ENCODE assay signal across 1 cellular context in genomic region chr13:46639033-46639981, GRCh38.
TF ChIP-seq lines count a peak whose summit lies in the region.

No MANE protein-coding gene starts in this region.

TF ChIP-seq in GM12878, 131 proteins besides CTCF, POLR2A, EP300 and RAD21 (continued from another document and continues in another):
- TF ChIP-seq REST (IDR thresholded peaks at IDR 0.05; ENCODE audit: low read depth, low read length): no peak
- TF ChIP-seq YY1 (IDR thresholded peaks at IDR 0.05; ENCODE audit: low read depth, low read length): no peak
- TF ChIP-seq TARDBP (IDR thresholded peaks at IDR 0.05; ENCODE audit: borderline replicate concordance): no peak
- peak; percentile 66; the same call in 1 of the 2 replicates for TF ChIP-seq BACH1 (IDR thresholded peaks at IDR 0.05; ENCODE audit: borderline replicate concordance)
- no peak for TF ChIP-seq TAF1 (IDR thresholded peaks at IDR 0.05; ENCODE audit: borderline replicate concordance, low read depth, low read length)
- no peak; the same call in 1 of the 2 replicates for TF ChIP-seq SMC3 (IDR thresholded peaks at IDR 0.05; ENCODE audit: borderline replicate concordance, low read length)
- TF ChIP-seq ZNF207 (IDR thresholded peaks at IDR 0.05; ENCODE audit: borderline replicate concordance): no peak
- TF ChIP-seq NFIC (IDR thresholded peaks at IDR 0.05; ENCODE audit: low read depth, low read length): peak; percentile 71; the same call in 1 of the 2 replicates
- no peak for TF ChIP-seq SIN3A (IDR thresholded peaks at IDR 0.05; ENCODE audit: low read depth, low read length)
- TF ChIP-seq EZH2 (IDR thresholded peaks at IDR 0.05; ENCODE audit: borderline replicate concordance, control insufficient read depth, low read depth, low read length): no peak
- TF ChIP-seq STAT1 (conservative IDR thresholded peaks at IDR 0.05): no peak
- TF ChIP-seq E4F1 (IDR thresholded peaks at IDR 0.05; ENCODE audit: borderline replicate concordance, partially characterized antibody): no peak
- TF ChIP-seq ZZZ3 (IDR thresholded peaks at IDR 0.05; ENCODE audit: control insufficient read depth, insufficient read length, low read depth): no peak
- no peak for TF ChIP-seq HDAC6 (IDR thresholded peaks at IDR 0.05; ENCODE audit: unreplicated experiment)
- no peak for TF ChIP-seq WRNIP1 (IDR thresholded peaks at IDR 0.05; ENCODE audit: borderline replicate concordance, low read depth, low read length)
- no peak for TF ChIP-seq NFXL1 (IDR thresholded peaks at IDR 0.05; ENCODE audit: borderline replicate concordance)
- TF ChIP-seq NBN (IDR thresholded peaks at IDR 0.05): peak; percentile 81
- no peak for TF ChIP-seq PAX8 (IDR thresholded peaks at IDR 0.05)
- TF ChIP-seq FOS (IDR thresholded peaks at IDR 0.05; ENCODE audit: borderline replicate concordance, extremely low read depth, insufficient read length): no peak
- TF ChIP-seq POU2F2 (IDR thresholded peaks at IDR 0.05; ENCODE audit: borderline replicate concordance, low read depth, low read length): no peak; the same call in 2 of the 3 replicates
- no peak for TF ChIP-seq ASH2L (IDR thresholded peaks at IDR 0.05; ENCODE audit: borderline replicate concordance, low read depth)
- TF ChIP-seq TCF3 (IDR thresholded peaks at IDR 0.05; ENCODE audit: borderline replicate concordance, insufficient read depth, low read depth, low read length): peak; percentile 63; the same call in 1 of the 2 replicates
- peak; percentile 96 for TF ChIP-seq NR2F1 (conservative IDR thresholded peaks at IDR 0.05)
- no peak for TF ChIP-seq ESRRA (IDR thresholded peaks at IDR 0.05; ENCODE audit: low read length)
- no peak for TF ChIP-seq ZBTB11 (CRISPR knock-in tag; IDR thresholded peaks at IDR 0.05)
- no peak for TF ChIP-seq IRF3 (IDR thresholded peaks at IDR 0.05)
- no peak for TF ChIP-seq ELK1 (IDR thresholded peaks at IDR 0.05; ENCODE audit: low read depth, low read length)
- no peak for TF ChIP-seq ZBTB33 (IDR thresholded peaks at IDR 0.05)
- no peak for TF ChIP-seq SREBF1 (IDR thresholded peaks at IDR 0.05; ENCODE audit: low read length)
- no peak for TF ChIP-seq NFYA (IDR thresholded peaks at IDR 0.05; ENCODE audit: borderline replicate concordance, low read depth, low read length)
- TF ChIP-seq NKRF (conservative IDR thresholded peaks at IDR 0.05): peak; percentile 42
- TF ChIP-seq IRF5 (IDR thresholded peaks at IDR 0.05; ENCODE audit: borderline replicate concordance): no peak
- TF ChIP-seq LARP7 (IDR thresholded peaks at IDR 0.05): no peak
- peak; percentile 55 for TF ChIP-seq ATF2 (IDR thresholded peaks at IDR 0.05; ENCODE audit: low read length)
- TF ChIP-seq ZNF24 (IDR thresholded peaks at IDR 0.05): peak; percentile 73
- TF ChIP-seq TCF12 (IDR thresholded peaks at IDR 0.05; ENCODE audit: low read depth, low read length): peak; percentile 89
- no peak for TF ChIP-seq PAX5 (IDR thresholded peaks at IDR 0.05; ENCODE audit: borderline replicate concordance, low read depth, low read length)
- TF ChIP-seq JUND (IDR thresholded peaks at IDR 0.05; ENCODE audit: low read depth, low read length): peak; percentile 66; the same call in 1 of the 2 replicates
- no peak for TF ChIP-seq SPI1 (IDR thresholded peaks at IDR 0.05; ENCODE audit: borderline replicate concordance, insufficient read depth, low read depth, low read length)
- no peak for TF ChIP-seq ETV6 (conservative IDR thresholded peaks at IDR 0.05 in 1 of 2, IDR thresholded peaks at IDR 0.05 in 1 of 2; ENCODE audit: borderline replicate concordance in 1 of 2, low read depth in 1 of 2)
- TF ChIP-seq RAD51 (IDR thresholded peaks at IDR 0.05): peak; percentile 76
- TF ChIP-seq BMI1 (IDR thresholded peaks at IDR 0.05; ENCODE audit: borderline replicate concordance): peak; percentile 84
- no peak for TF ChIP-seq RBBP5 (conservative IDR thresholded peaks at IDR 0.05)
- TF ChIP-seq HCFC1 (IDR thresholded peaks at IDR 0.05; ENCODE audit: low read length): no peak
- no peak for TF ChIP-seq MTA3 (IDR thresholded peaks at IDR 0.05; ENCODE audit: borderline replicate concordance, low read length)
- TF ChIP-seq RELA (IDR thresholded peaks at IDR 0.05; ENCODE audit: borderline replicate concordance, partially characterized antibody): no peak
- peak; percentile 54 for TF ChIP-seq EED (IDR thresholded peaks at IDR 0.05; ENCODE audit: low read depth)
